1 cellular context compared by ENCODE assay signal in the genomic region with DNA sequence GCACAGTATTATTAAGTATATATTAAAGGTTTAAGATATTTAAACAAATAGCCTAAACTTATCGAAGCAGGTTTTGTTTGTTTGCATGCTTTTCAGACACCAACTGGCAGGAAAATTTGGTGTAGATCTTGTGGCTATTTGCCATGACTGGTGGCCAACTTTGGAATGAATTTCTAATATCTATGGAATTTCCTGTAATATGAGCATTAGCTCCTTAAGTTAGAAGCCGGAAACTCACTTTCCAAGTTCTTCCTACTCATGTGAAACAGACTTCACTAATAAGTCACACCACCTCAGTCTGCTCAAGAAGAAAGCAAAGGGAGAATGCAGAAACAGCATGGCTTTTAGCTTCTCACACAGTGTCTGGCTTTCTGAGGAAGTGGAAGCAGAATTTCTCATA.
TF ChIP-seq lines count a peak whose summit lies in the region.

No MANE protein-coding gene starts in this region.

TF ChIP-seq in endothelial cell of umbilical vein, 7 proteins besides CTCF, POLR2A, EP300 and RAD21 (continued from another document):
- peak; percentile 19 for TF ChIP-seq FOS (IDR thresholded peaks at IDR 0.05; ENCODE audit: borderline replicate concordance, insufficient read depth, low read length)
